ENCODE assay signal across 27 cellular contexts in the genomic region with DNA sequence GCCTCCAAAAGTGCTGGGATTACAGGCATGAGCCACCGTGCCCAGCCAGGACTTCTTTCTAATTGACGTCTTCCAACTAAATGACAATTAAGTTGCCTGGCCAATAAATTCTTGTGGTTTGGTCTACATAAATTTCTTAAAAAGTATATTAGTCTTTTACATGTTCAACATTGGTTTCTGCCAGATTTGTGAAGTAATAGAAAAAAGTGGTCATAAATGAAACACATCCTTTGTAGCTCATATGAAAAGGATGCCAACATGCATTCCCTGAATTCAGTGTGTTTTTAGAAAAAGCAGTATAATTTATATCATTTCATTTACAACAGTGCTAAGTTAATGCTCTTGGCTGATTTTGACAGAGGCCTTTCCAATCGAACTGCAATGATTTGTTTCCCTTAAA.
"Had no signal": no experiment of that assay in that cellular context is flagged by ENCODE, and none has a peak within 500 bp of the region (broad histone marks: within the 10 kb centered on the region; RNA-seq: fewer than 3 reads in every experiment).

No MANE protein-coding gene starts in this region.

- H3K4me3 ChIP-seq: left ventricle myocardium inferior, lung, mucosa of descending colon, pancreas, prostate gland, skin epidermis, stomach, testis, thyroid gland, transverse colon, upper lobe of left lung had no signal

- H3K4me1 ChIP-seq: prostate gland, thyroid gland, upper lobe of left lung had no signal

- H3K9me3 Mint-ChIP-seq: immature natural killer cell; naive thymus-derived CD4-positive, alpha-beta T cell; stimulated activated naive B cell treated with anti-CD40 and anti-IgM and Interleukin-4, amounts not matched to agents 10 μg/mL and 1 μg/mL and 100 μg/mL, for 72 hours had no signal

- H3K36me3 ChIP-seq: left ventricle myocardium inferior, pancreas, prostate gland, stomach, thyroid gland, transverse colon, upper lobe of left lung had no signal

- DNase-seq: hypothalamus; immature natural killer cell; kidney; left colon; left ventricle myocardium inferior; midbrain; mucosa of descending colon; naive thymus-derived CD4-positive, alpha-beta T cell; pancreas; posterior cingulate gyrus; retina; right cardiac atrium; stimulated activated CD4-positive, alpha-beta T cell treated with anti-CD3 and anti-CD28 coated beads, Interleukin-12 subunit alpha, Interleukin-12 subunit beta, amount 100 ng/mL, for 4 hours; stimulated activated CD4-positive, alpha-beta T cell treated with anti-CD3 and anti-CD28 coated beads, Interleukin-15, amount 100 ng/mL, for 24 hours; stimulated activated CD4-positive, alpha-beta T cell treated with anti-CD3 and anti-CD28 coated beads, Interleukin-2, amount 100 ng/mL, for 24 hours; stimulated activated CD4-positive, alpha-beta T cell treated with anti-CD3 and anti-CD28 coated beads, Interleukin-4, amount 100 ng/mL, for 1 hour; stimulated activated naive B cell treated with anti-CD40 and anti-IgM and Interleukin-4, amounts not matched to agents 10 μg/mL and 1 μg/mL and 100 μg/mL, for 72 hours; stimulated activated naive CD8-positive, alpha-beta T cell treated with anti-CD3 and anti-CD28 coated beads, Interleukin-15, Interleukin-2, amounts not matched to agents 100 U/mL and 50 U/mL, for 24 hours; stomach; testis; thyroid gland; transverse colon; upper lobe of left lung had no signal

- ATAC-seq: left colon; mucosa of descending colon; naive thymus-derived CD4-positive, alpha-beta T cell; pancreas; right cardiac atrium; sciatic nerve; stimulated activated naive CD8-positive, alpha-beta T cell treated with anti-CD3 and anti-CD28 coated beads, Interleukin-15, Interleukin-2, amounts not matched to agents 100 U/mL and 50 U/mL, for 24 hours had no signal

- H3K27ac Mint-ChIP-seq: stimulated activated naive B cell treated with anti-CD40 and anti-IgM and Interleukin-4, amounts not matched to agents 10 μg/mL and 1 μg/mL and 100 μg/mL, for 72 hours had no signal

- H3K9me3 ChIP-seq: left ventricle myocardium inferior, mucosa of descending colon, pancreas, prostate gland, stomach, testis, thyroid gland, transverse colon, upper lobe of left lung had no signal

- H3K27me3 ChIP-seq: pancreas, stomach, testis, thyroid gland, transverse colon, upper lobe of left lung had no signal

- H3K4me3 Mint-ChIP-seq: immature natural killer cell; stimulated activated naive B cell treated with anti-CD40 and anti-IgM and Interleukin-4, amounts not matched to agents 10 μg/mL and 1 μg/mL and 100 μg/mL, for 72 hours had no signal

- H3K27ac ChIP-seq: left ventricle myocardium inferior, pancreas, prostate gland, stomach, testis, thyroid gland, transverse colon, upper lobe of left lung had no signal

- H3K27me3 Mint-ChIP-seq: stimulated activated naive B cell treated with anti-CD40 and anti-IgM and Interleukin-4, amounts not matched to agents 10 μg/mL and 1 μg/mL and 100 μg/mL, for 72 hours had no signal
